In the genomic region with DNA sequence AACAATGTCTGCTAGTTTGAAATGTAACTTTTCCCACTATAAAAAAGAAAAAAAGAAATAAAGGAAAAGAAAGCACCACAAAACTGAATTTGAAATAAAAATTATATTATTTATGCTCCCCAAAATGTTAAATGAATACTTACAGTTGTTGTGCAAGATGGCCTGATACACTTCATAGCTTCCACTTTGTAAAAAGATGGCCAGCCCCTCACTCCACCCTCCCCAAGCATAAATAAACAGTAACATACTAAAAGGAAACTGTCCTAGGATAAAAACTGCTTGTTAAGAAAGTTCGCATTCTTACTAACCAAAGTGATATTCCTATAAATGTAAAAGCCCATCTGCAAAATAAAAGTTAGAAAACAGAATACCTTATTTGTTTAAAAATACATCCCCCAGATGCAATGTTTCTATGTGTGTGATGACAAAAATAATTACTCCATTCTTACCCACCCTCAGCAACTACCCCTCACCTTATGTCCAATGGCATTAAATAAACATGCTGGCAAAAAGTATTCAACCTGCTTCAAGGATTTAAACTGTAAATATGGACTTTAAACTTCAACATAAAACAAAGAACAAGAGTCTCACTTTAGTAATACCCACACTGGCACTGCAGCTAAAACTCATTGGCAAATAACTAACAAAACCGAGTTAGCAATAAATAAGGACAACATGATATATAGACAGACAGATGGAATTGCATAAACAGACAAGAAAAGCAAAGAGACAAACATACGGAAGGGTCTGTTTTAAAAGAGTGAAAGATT, we compare ENCODE assay signal across 1 cellular context.
TF ChIP-seq lines count a peak whose summit lies in the region.

No MANE protein-coding gene starts in this region.

TF ChIP-seq in HepG2, 621 proteins besides CTCF, POLR2A, EP300 and RAD21 (continues in another document):
- TF ChIP-seq, protein P1, sequence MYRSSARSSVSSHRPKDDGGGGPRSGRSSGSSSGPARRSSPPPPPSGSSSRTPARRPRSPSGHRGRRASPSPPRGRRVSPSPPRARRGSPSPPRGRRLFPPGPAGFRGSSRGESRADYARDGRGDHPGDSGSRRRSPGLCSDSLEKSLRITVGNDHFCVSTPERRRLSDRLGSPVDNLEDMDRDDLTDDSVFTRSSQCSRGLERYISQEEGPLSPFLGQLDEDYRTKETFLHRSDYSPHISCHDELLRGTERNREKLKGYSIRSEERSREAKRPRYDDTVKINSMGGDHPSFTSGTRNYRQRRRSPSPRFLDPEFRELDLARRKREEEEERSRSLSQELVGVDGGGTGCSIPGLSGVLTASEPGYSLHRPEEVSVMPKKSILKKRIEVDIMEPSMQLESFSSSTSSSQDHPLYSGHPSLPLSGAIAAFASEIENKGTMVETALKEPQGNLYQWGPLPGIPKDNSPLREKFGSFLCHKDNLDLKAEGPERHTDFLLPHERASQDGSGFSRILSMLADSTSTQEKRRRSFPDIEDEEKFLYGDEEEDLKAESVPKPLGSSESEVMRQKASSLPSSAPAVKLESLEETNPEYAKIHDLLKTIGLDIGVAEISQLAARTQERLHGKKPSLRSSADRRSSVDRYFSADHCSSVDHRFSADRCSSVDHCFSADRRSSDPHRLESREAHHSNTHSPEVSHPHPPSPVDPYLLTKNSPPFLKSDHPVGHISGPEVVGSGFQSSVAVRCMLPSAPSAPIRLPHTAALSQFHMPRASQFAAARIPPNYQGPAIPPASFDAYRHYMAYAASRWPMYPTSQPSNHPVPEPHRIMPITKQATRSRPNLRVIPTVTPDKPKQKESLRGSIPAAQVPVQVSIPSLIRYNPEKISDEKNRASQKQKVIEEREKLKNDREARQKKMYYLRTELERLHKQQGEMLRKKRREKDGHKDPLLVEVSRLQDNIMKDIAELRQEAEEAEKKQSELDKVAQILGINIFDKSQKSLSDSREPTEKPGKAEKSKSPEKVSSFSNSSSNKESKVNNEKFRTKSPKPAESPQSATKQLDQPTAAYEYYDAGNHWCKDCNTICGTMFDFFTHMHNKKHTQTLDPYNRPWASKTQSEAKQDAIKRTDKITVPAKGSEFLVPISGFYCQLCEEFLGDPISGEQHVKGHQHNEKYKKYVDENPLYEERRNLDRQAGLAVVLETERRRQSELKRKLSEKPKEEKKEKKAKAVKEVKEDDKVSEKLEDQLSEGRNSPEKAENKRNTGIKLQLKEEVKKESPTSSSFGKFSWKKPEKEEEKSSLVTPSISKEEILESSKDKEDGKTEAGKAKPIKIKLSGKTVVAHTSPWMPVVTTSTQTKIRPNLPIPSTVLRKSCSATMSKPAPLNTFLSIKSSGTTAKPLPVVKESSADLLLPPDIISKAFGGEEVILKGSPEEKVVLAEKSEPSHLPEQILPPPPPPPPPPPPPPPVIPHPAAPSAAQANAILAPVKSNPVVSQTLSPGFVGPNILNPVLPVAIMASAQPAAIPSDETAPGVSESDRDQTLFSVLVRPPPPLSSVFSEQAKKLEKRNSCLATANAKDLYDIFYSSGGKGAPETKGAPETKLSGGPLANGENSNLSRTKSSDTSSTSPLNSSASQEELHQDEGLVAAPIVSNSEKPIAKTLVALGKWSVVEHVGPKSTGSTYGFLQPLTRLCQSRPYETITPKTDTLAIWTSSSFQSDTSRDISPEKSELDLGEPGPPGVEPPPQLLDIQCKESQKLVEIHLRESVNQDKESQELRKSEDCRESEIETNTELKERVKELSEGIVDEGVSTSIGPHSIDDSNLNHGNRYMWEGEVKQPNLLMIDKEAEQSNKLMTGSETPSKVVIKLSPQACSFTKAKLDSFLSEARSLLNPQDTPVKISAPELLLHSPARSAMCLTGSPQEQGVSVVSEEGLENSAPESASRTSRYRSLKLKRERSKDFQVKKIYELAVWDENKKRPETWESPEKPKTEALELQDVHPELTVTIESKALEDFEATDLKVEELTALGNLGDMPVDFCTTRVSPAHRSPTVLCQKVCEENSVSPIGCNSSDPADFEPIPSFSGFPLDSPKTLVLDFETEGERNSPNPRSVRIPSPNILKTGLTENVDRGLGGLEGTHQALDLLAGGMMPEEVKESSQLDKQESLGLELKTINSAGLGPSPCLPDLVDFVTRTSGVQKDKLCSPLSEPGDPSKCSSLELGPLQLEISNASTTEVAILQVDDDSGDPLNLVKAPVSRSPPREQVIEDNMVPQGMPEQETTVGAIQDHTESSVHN (CRISPR knock-in tag; IDR thresholded peaks at IDR 0.05), result no peak
- TF ChIP-seq HMG20A (CRISPR knock-in tag; IDR thresholded peaks at IDR 0.05; ENCODE audit: borderline replicate concordance), result peak; percentile 31; the same call in 1 of the 2 replicates
- TF ChIP-seq, protein P2, sequence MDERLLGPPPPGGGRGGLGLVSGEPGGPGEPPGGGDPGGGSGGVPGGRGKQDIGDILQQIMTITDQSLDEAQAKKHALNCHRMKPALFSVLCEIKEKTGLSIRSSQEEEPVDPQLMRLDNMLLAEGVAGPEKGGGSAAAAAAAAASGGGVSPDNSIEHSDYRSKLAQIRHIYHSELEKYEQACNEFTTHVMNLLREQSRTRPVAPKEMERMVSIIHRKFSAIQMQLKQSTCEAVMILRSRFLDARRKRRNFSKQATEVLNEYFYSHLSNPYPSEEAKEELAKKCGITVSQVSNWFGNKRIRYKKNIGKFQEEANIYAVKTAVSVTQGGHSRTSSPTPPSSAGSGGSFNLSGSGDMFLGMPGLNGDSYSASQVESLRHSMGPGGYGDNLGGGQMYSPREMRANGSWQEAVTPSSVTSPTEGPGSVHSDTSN (CRISPR knock-in tag; IDR thresholded peaks at IDR 0.05), result no peak
- 0 out of 2 replicates have a peak, but pooled peaks have one; percentile 31 for TF ChIP-seq FOXA1 (IDR thresholded peaks at IDR 0.05)
- TF ChIP-seq FOXA1 (CRISPR knock-in tag; IDR thresholded peaks at IDR 0.05), result peak; percentile 35; the same call in 1 of the 2 replicates
- no peak for TF ChIP-seq ARID3A (IDR thresholded peaks at IDR 0.05; ENCODE audit: low read depth, low read length)
- TF ChIP-seq SOX13 (IDR thresholded peaks at IDR 0.05), result no peak
- TF ChIP-seq SOX13 (CRISPR knock-in tag; conservative IDR thresholded peaks at IDR 0.05 in 1 of 2, IDR thresholded peaks at IDR 0.05 in 1 of 2), result peak in 1 of 2 experiments; percentile 32; a peak in 1 of 4 replicates
- TF ChIP-seq CREB1 (IDR thresholded peaks at IDR 0.05), result no peak
- TF ChIP-seq CREB1 (CRISPR knock-in tag; IDR thresholded peaks at IDR 0.05), result 0 out of 2 replicates have a peak, but pooled peaks have one; percentile 3
- peak; percentile 61 for TF ChIP-seq GATAD2A (CRISPR knock-in tag; IDR thresholded peaks at IDR 0.05)
- no peak for TF ChIP-seq THAP11 (CRISPR knock-in tag; IDR thresholded peaks at IDR 0.05)
- TF ChIP-seq U2AF2 (IDR thresholded peaks at IDR 0.05; ENCODE audit: low read depth, low read length), result no peak
- TF ChIP-seq HNF4A (CRISPR knock-in tag; IDR thresholded peaks at IDR 0.05), result peak; percentile 62; the same call in 1 of the 2 replicates
- no peak for TF ChIP-seq ZNF317 (CRISPR knock-in tag; IDR thresholded peaks at IDR 0.05)
- no peak for TF ChIP-seq CC2D1A (CRISPR knock-in tag; IDR thresholded peaks at IDR 0.05)
- no peak for TF ChIP-seq ONECUT2 (CRISPR knock-in tag; IDR thresholded peaks at IDR 0.05)
- 0 out of 2 replicates have a peak, but pooled peaks have one; percentile 14 for TF ChIP-seq ARID5B (CRISPR knock-in tag; IDR thresholded peaks at IDR 0.05)
- no peak for TF ChIP-seq ZNF136 (CRISPR knock-in tag; IDR thresholded peaks at IDR 0.05; ENCODE audit: low read depth)
- no peak for TF ChIP-seq ZNF75D (CRISPR knock-in tag; IDR thresholded peaks at IDR 0.05; ENCODE audit: borderline replicate concordance)
- TF ChIP-seq, protein P3, sequence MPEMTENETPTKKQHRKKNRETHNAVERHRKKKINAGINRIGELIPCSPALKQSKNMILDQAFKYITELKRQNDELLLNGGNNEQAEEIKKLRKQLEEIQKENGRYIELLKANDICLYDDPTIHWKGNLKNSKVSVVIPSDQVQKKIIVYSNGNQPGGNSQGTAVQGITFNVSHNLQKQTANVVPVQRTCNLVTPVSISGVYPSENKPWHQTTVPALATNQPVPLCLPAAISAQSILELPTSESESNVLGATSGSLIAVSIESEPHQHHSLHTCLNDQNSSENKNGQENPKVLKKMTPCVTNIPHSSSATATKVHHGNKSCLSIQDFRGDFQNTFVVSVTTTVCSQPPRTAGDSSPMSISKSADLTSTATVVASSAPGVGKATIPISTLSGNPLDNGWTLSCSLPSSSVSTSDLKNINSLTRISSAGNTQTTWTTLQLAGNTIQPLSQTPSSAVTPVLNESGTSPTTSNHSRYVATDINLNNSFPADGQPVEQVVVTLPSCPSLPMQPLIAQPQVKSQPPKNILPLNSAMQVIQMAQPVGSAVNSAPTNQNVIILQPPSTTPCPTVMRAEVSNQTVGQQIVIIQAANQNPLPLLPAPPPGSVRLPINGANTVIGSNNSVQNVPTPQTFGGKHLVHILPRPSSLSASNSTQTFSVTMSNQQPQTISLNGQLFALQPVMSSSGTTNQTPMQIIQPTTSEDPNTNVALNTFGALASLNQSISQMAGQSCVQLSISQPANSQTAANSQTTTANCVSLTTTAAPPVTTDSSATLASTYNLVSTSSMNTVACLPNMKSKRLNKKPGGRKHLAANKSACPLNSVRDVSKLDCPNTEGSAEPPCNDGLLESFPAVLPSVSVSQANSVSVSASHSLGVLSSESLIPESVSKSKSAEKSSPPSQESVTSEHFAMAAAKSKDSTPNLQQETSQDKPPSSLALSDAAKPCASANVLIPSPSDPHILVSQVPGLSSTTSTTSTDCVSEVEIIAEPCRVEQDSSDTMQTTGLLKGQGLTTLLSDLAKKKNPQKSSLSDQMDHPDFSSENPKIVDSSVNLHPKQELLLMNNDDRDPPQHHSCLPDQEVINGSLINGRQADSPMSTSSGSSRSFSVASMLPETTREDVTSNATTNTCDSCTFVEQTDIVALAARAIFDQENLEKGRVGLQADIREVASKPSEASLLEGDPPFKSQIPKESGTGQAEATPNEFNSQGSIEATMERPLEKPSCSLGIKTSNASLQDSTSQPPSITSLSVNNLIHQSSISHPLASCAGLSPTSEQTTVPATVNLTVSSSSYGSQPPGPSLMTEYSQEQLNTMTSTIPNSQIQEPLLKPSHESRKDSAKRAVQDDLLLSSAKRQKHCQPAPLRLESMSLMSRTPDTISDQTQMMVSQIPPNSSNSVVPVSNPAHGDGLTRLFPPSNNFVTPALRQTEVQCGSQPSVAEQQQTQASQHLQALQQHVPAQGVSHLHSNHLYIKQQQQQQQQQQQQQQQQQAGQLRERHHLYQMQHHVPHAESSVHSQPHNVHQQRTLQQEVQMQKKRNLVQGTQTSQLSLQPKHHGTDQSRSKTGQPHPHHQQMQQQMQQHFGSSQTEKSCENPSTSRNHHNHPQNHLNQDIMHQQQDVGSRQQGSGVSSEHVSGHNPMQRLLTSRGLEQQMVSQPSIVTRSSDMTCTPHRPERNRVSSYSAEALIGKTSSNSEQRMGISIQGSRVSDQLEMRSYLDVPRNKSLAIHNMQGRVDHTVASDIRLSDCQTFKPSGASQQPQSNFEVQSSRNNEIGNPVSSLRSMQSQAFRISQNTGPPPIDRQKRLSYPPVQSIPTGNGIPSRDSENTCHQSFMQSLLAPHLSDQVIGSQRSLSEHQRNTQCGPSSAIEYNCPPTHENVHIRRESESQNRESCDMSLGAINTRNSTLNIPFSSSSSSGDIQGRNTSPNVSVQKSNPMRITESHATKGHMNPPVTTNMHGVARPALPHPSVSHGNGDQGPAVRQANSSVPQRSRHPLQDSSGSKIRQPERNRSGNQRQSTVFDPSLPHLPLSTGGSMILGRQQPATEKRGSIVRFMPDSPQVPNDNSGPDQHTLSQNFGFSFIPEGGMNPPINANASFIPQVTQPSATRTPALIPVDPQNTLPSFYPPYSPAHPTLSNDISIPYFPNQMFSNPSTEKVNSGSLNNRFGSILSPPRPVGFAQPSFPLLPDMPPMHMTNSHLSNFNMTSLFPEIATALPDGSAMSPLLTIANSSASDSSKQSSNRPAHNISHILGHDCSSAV (CRISPR knock-in tag; IDR thresholded peaks at IDR 0.05; ENCODE audit: borderline replicate concordance), result no peak
- TF ChIP-seq, protein P4, sequence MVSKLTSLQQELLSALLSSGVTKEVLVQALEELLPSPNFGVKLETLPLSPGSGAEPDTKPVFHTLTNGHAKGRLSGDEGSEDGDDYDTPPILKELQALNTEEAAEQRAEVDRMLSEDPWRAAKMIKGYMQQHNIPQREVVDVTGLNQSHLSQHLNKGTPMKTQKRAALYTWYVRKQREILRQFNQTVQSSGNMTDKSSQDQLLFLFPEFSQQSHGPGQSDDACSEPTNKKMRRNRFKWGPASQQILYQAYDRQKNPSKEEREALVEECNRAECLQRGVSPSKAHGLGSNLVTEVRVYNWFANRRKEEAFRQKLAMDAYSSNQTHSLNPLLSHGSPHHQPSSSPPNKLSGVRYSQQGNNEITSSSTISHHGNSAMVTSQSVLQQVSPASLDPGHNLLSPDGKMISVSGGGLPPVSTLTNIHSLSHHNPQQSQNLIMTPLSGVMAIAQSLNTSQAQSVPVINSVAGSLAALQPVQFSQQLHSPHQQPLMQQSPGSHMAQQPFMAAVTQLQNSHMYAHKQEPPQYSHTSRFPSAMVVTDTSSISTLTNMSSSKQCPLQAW (CRISPR knock-in tag; IDR thresholded peaks at IDR 0.05), result no peak
- peak; percentile 29; the same call in 1 of the 2 replicates for TF ChIP-seq NFIC (IDR thresholded peaks at IDR 0.05; ENCODE audit: low read length)
